ENCODE assay signal across 16 cellular contexts in genomic region chr18:6653880-6654279, GRCh38.
DNase-seq lines count a peak whose midpoint lies in the region; ATAC-seq, FAIRE-seq and TF ChIP-seq lines count a peak whose summit lies in the region.
"Had no signal": no experiment of that assay in that cellular context is flagged by ENCODE, and none has a peak within 500 bp of the region (broad histone marks: within the 10 kb centered on the region; RNA-seq: fewer than 3 reads in every experiment).

No MANE protein-coding gene starts in this region.

- POLR2A ChIA-PET in K562 (lab: Yijun Ruan, JAX) = no interaction called here

- H3K4me3 ChIP-seq in K562 (no peak overlapping the region), neural progenitor cell (no peak overlapping the region), uterus (no peak overlapping the region)
- H3K4me3 ChIP-seq: BLaER1 treated with 17β-estradiol and CSF1 and Interleukin-3, amounts not matched to agents 10 nM and 100 nM had no signal

- TF ChIP-seq EP300 in K562 (IDR thresholded peaks at IDR 0.05; ENCODE audit: low read length) = no peak

- H3K4me1 Mint-ChIP-seq in mesothelial cell of epicardium = peaks cover 31% of the 10 kb centered on the region
- H3K4me1 Mint-ChIP-seq in neural progenitor cell = peaks cover 9% of the 10 kb centered on the region
- H3K4me1 Mint-ChIP-seq: CD4-positive, CD25-positive, alpha-beta regulatory T cell had no signal

- no peaks in the 10 kb centered on the region for H3K27me3 Mint-ChIP-seq in mesothelial cell of epicardium (ENCODE audit: low read depth)
- H3K27me3 Mint-ChIP-seq in neural progenitor cell (ENCODE audit: insufficient read depth, low read depth) = peaks cover 6% of the 10 kb centered on the region
- H3K27me3 Mint-ChIP-seq: CD4-positive, CD25-positive, alpha-beta regulatory T cell had no signal

- in situ Hi-C loops in K562 (cut with MboI) = no loop called here

- no peaks in the 10 kb centered on the region for H3K9me3 ChIP-seq in K562 (replicated peaks; ENCODE audit: control insufficient read depth, insufficient read depth, low read depth, low read length)
- no peaks in the 10 kb centered on the region for H3K9me3 ChIP-seq in neural progenitor cell (ENCODE audit: low read depth)
- H3K9me3 ChIP-seq in uterus = no peaks in the 10 kb centered on the region

- no peak for TF ChIP-seq CTCF in K562 (IDR thresholded peaks at IDR 0.05 in 2 of 3, conservative IDR thresholded peaks at IDR 0.05 in 1 of 3; ENCODE audit: insufficient read depth in 2 of 3, low read depth in 1 of 3, low read length in 3 of 3)
- no peak for TF ChIP-seq CTCF in mesothelial cell of epicardium (IDR thresholded peaks at IDR 0.05; ENCODE audit: unreplicated experiment)
- TF ChIP-seq CTCF in neural progenitor cell (IDR thresholded peaks at IDR 0.05) = no peak
- TF ChIP-seq CTCF in uterus (IDR thresholded peaks at IDR 0.05) = no peak

- H3K27ac ChIP-seq in K562 (ENCODE audit: extremely low read depth, low read depth, low read length) (no peak overlapping the region), neural progenitor cell (no peak overlapping the region), uterus (no peak overlapping the region)
- H3K27ac ChIP-seq: BLaER1 treated with 17β-estradiol and CSF1 and Interleukin-3, amounts not matched to agents 10 nM and 100 nM had no signal

- H3K9me3 Mint-ChIP-seq in mesothelial cell of epicardium = peaks cover 4% of the 10 kb centered on the region
- H3K9me3 Mint-ChIP-seq in neural progenitor cell = no peaks in the 10 kb centered on the region

- H3F3A ChIP-seq in neural progenitor cell (ENCODE audit: low read depth) = no peaks in the 10 kb centered on the region

- no TSS peak for BruUV-seq in K562 (replicated peaks; lab: Mats Ljungman, UMichigan)

- no peaks in the 10 kb centered on the region for H3K4me1 ChIP-seq in K562 (replicated peaks in 1 of 2; ENCODE audit: control insufficient read depth in 2 of 2, insufficient read depth in 2 of 2, low read length in 2 of 2)
- H3K4me1 ChIP-seq in neural progenitor cell = peaks cover 4% of the 10 kb centered on the region
- no peaks in the 10 kb centered on the region for H3K4me1 ChIP-seq in uterus
- H3K4me1 ChIP-seq: BLaER1 treated with 17β-estradiol and CSF1 and Interleukin-3, amounts not matched to agents 10 nM and 100 nM had no signal

- TF ChIP-seq POLR2A in K562 (conservative IDR thresholded peaks at IDR 0.05) (no peak), uterus (IDR thresholded peaks at IDR 0.05) (no peak)

- WGBS in K562 (ENCODE audit: insufficient coverage, low coverage, missing lambda C conversion rate) = 0% methylated on average over 2 of the region's 2 CpGs

- H3K4me3 Mint-ChIP-seq in mesothelial cell of epicardium (no peak overlapping the region), neural progenitor cell (no peak overlapping the region)
- H3K4me3 Mint-ChIP-seq: CD4-positive, CD25-positive, alpha-beta regulatory T cell had no signal

- H3K36me3 Mint-ChIP-seq in mesothelial cell of epicardium (no peaks in the 10 kb centered on the region), neural progenitor cell (no peaks in the 10 kb centered on the region)
- H3K36me3 Mint-ChIP-seq: CD4-positive, CD25-positive, alpha-beta regulatory T cell had no signal

- H3K9ac ChIP-seq in K562 (ENCODE audit: insufficient read depth in 1 of 2, low read depth in 2 of 2, low read length in 2 of 2) (no peak overlapping the region), neural progenitor cell (no peak overlapping the region)
- H3K9ac ChIP-seq: BLaER1 treated with 17β-estradiol and CSF1 and Interleukin-3, amounts not matched to agents 10 nM and 100 nM had no signal

- ATAC-seq in K562 (no peak), GM21825 (IDR thresholded peaks at IDR 0.05; ENCODE audit: unreplicated experiment) (no peak)
- ATAC-seq: HCT116 had no signal

- no peaks in the 10 kb centered on the region for H4K20me1 ChIP-seq in K562 (replicated peaks; ENCODE audit: control insufficient read depth, insufficient read depth, low read length)
- no peaks in the 10 kb centered on the region for H4K20me1 ChIP-seq in neural progenitor cell (ENCODE audit: low read depth)
- H4K20me1 ChIP-seq: BLaER1 treated with 17β-estradiol and CSF1 and Interleukin-3, amounts not matched to agents 10 nM and 100 nM had no signal

- no peak for FAIRE-seq in K562 (lab: Jason Lieb, UNC)
- FAIRE-seq: GM12892, HTR-8/SVneo had no signal

- no peak for TF ChIP-seq RAD21 in K562 (CRISPR knock-in tag; conservative IDR thresholded peaks at IDR 0.05 in 1 of 2, IDR thresholded peaks at IDR 0.05 in 1 of 2)

- H3K79me2 ChIP-seq in K562 (ENCODE audit: control insufficient read depth, insufficient read depth, low read length) (no peaks in the 10 kb centered on the region), neural progenitor cell (ENCODE audit: low read depth) (no peaks in the 10 kb centered on the region)

- H3K4me2 ChIP-seq in K562 (ENCODE audit: insufficient read depth, low read length) (no peak overlapping the region), neural progenitor cell (no peak overlapping the region)
- H3K4me2 ChIP-seq: BLaER1 treated with 17β-estradiol and CSF1 and Interleukin-3, amounts not matched to agents 10 nM and 100 nM had no signal

- peak; percentile 11 for DNase-seq in NCI-H748 (lab: John Stamatoyannopoulos, UW; ENCODE audit: unreplicated experiment)
- DNase-seq in NCI-H748 treated with DMSO at 0.1 percent for 48 hours (lab: John Stamatoyannopoulos, UW) = no peak
- no peak for DNase-seq in K562 (ENCODE audit: extremely low read depth in 1 of 4, low spot score in 3 of 4)
- DNase-seq in mesothelial cell of epicardium (ENCODE audit: low spot score in 2 of 2, unreplicated experiment in 2 of 2) = no peak
- no peak for DNase-seq in neural progenitor cell (ENCODE audit: low spot score)
- no peak for DNase-seq in uterus
- DNase-seq: ACHN; Calu3; CD4-positive, CD25-positive, alpha-beta regulatory T cell; DND-41; GDM1 had no signal

- H3K36me3 ChIP-seq in K562 (ENCODE audit: control insufficient read depth, insufficient read depth, low read length) (no peaks in the 10 kb centered on the region), neural progenitor cell (no peaks in the 10 kb centered on the region), uterus (no peaks in the 10 kb centered on the region)
- H3K36me3 ChIP-seq: BLaER1 treated with 17β-estradiol and CSF1 and Interleukin-3, amounts not matched to agents 10 nM and 100 nM had no signal

- peaks cover 19 to 21% of the 10 kb centered on the region in 2 experiments for H3K27me3 ChIP-seq in K562 (ENCODE audit: control insufficient read depth in 2 of 2, insufficient read depth in 2 of 2, low read length in 2 of 2)
- H3K27me3 ChIP-seq in neural progenitor cell = no peaks in the 10 kb centered on the region
- no peaks in the 10 kb centered on the region for H3K27me3 ChIP-seq in uterus
- H3K27me3 ChIP-seq: BLaER1 treated with 17β-estradiol and CSF1 and Interleukin-3, amounts not matched to agents 10 nM and 100 nM had no signal

- H3K27ac Mint-ChIP-seq in mesothelial cell of epicardium = peak overlapping the region; percentile 81
- H3K27ac Mint-ChIP-seq in neural progenitor cell = no peak overlapping the region
- H3K27ac Mint-ChIP-seq: CD4-positive, CD25-positive, alpha-beta regulatory T cell had no signal

- H2AFZ ChIP-seq in K562 (ENCODE audit: low read depth, low read length) = no peak overlapping the region
- no peak overlapping the region for H2AFZ ChIP-seq in neural progenitor cell (replicated peaks)

- intact Hi-C loops in K562 (cut with micrococcal nuclease) (no loop called here), uterus (cut with DNase I; ENCODE audit: low total_unique reads) (no loop called here)

- no peaks in the 10 kb centered on the region for H3K9me1 ChIP-seq in K562 (ENCODE audit: control insufficient read depth, insufficient read depth, low read length)

- CTCF ChIA-PET in K562 (lab: Yijun Ruan, JAX; ENCODE audit: low intra/inter-chr PET ratio) = no interaction called here

TF ChIP-seq in K562, 482 proteins besides CTCF, POLR2A, EP300 and RAD21:
- TF ChIP-seq KDM5B (IDR thresholded peaks at IDR 0.05; ENCODE audit: insufficient replicate concordance, low read depth, low read length) (no peak), NFIC (IDR thresholded peaks at IDR 0.05) (peak; percentile 27; the same call in 1 of the 2 replicates)
